29 cellular contexts compared by ENCODE assay signal in genomic region chr18:78957140-78957539, GRCh38. TPM values are rescaled to one million over a fixed set of nuclear protein-coding genes. Genes with fewer than 3 reads are reported as not detected.
"Had no signal": no experiment of that assay in that cellular context is flagged by ENCODE, and none has a peak within 500 bp of the region (broad histone marks: within the 10 kb centered on the region; RNA-seq: fewer than 3 reads in every experiment).

No MANE protein-coding gene starts in this region.

- ATAC-seq: left colon; mucosa of descending colon; naive thymus-derived CD4-positive, alpha-beta T cell; natural killer cell treated with Interleukin-12 subunit alpha and Interleukin-12 subunit beta and Interleukin-15 and Interleukin-18, amount 100 ng/mL, for 72 hours; right lobe of liver; stimulated activated memory B cell treated with anti-CD40 and anti-IgM and Interleukin-4, amounts not matched to agents 10 μg/mL and 1 μg/mL and 100 μg/mL, for 72 hours; stimulated activated naive CD8-positive, alpha-beta T cell treated with anti-CD3 and anti-CD28 coated beads, Interleukin-15, amount 100 ng/mL, for 72 hours; upper lobe of right lung had no signal

- H3K27me3 ChIP-seq: ovary, right atrium auricular region, right lobe of liver, tibial artery, upper lobe of right lung had no signal

- H3K36me3 ChIP-seq: left ventricle myocardium inferior, ovary, right atrium auricular region, right lobe of liver, thoracic aorta, tibial artery, upper lobe of right lung had no signal

- DNase-seq: hypothalamus; immature natural killer cell; kidney; left colon; left ventricle myocardium inferior; mesendoderm; midbrain; mucosa of descending colon; naive thymus-derived CD4-positive, alpha-beta T cell; ovary; right lobe of liver; stimulated activated CD4-positive, alpha-beta T cell treated with anti-CD3 and anti-CD28 coated beads, Interleukin-1b, Interleukin-23, amount 100 ng/mL, for 48 hours; stimulated activated CD4-positive, alpha-beta T cell treated with anti-CD3 and anti-CD28 coated beads, Interleukin-2, amount 100 ng/mL, for 48 hours; stimulated activated CD4-positive, alpha-beta T cell treated with anti-CD3 and anti-CD28 coated beads, Interleukin-4, amount 100 ng/mL, for 4 hours; stimulated activated CD8-positive, alpha-beta memory T cell treated with anti-CD3 and anti-CD28 coated beads, Interleukin-4, amount 100 ng/mL, for 48 hours; stimulated activated naive CD4-positive, alpha-beta T cell treated with Interleukin-2 at 50 U/mL for 16 hours; stimulated activated naive CD8-positive, alpha-beta T cell treated with anti-CD3 and anti-CD28 coated beads, Interleukin-15, amount 100 ng/mL, for 72 hours; substantia nigra; tibial artery; trophoblast cell; upper lobe of right lung had no signal

- H3K27ac ChIP-seq: left ventricle myocardium inferior, ovary, right atrium auricular region, right lobe of liver, thoracic aorta, tibial artery, upper lobe of right lung had no signal

- H3K4me3 ChIP-seq: left ventricle myocardium inferior, lung, mucosa of descending colon, ovary, right atrium auricular region, right lobe of liver, smooth muscle cell, thoracic aorta, tibial artery, upper lobe of right lung had no signal

- H3K9me3 ChIP-seq: left ventricle myocardium inferior, mucosa of descending colon, ovary, right lobe of liver, thoracic aorta, tibial artery, upper lobe of right lung had no signal

- H3K4me1 ChIP-seq: left ventricle myocardium inferior, right atrium auricular region, right lobe of liver, tibial artery, upper lobe of right lung had no signal

RNA-seq across cellular contexts. Expression of gene SALL3, which starts 22.5 kb away (rescaled TPM):
- total RNA-seq: left colon; mucosa of descending colon; myocyte; naive thymus-derived CD4-positive, alpha-beta T cell; natural killer cell treated with Interleukin-12 subunit alpha and Interleukin-12 subunit beta and Interleukin-15 and Interleukin-18, amount 100 ng/mL, for 72 hours; right lobe of liver; skeletal muscle tissue; thoracic aorta; upper lobe of right lung had no signal
- polyA plus RNA-seq: immature natural killer cell; lung; naive thymus-derived CD4-positive, alpha-beta T cell had no signal
